Comparison of ENCODE assay signal across 19 cellular contexts in genomic region chrX:119495734-119496520, GRCh38. TPM values are rescaled to one million over a fixed set of nuclear protein-coding genes. Genes with fewer than 3 reads are reported as not detected.
DNase-seq lines count a peak whose midpoint lies in the region; ATAC-seq, FAIRE-seq and TF ChIP-seq lines count a peak whose summit lies in the region.
"Had no signal": no experiment of that assay in that cellular context is flagged by ENCODE, and none has a peak within 500 bp of the region (broad histone marks: within the 10 kb centered on the region; RNA-seq: fewer than 3 reads in every experiment).

No MANE protein-coding gene starts in this region.

- FAIRE-seq in HepG2 (lab: Jason Lieb, UNC): peak; percentile 76
- FAIRE-seq: endothelial cell of umbilical vein, GM18507, H1, HTR-8/SVneo had no signal

- H2AFZ ChIP-seq in HepG2 (ENCODE audit: low read length): no peak overlapping the region

- H3K4me1 Mint-ChIP-seq in activated naive CD4-positive, alpha-beta T cell treated with anti-CD3 and anti-CD28 coated beads, Interleukin-2, amount 10 ng/mL, durations not matched to agents 7 days and 5 days: peaks cover 16% of the 10 kb centered on the region

- no peaks in the 10 kb centered on the region for H3K27me3 Mint-ChIP-seq in activated naive CD4-positive, alpha-beta T cell treated with anti-CD3 and anti-CD28 coated beads, Interleukin-2, amount 10 ng/mL, durations not matched to agents 7 days and 5 days

- no peak overlapping the region for H3K4me3 Mint-ChIP-seq in activated naive CD4-positive, alpha-beta T cell treated with anti-CD3 and anti-CD28 coated beads, Interleukin-2, amount 10 ng/mL, durations not matched to agents 7 days and 5 days

- TF ChIP-seq RAD21 in HepG2 (CRISPR knock-in tag; IDR thresholded peaks at IDR 0.05): no peak

- H4K20me1 ChIP-seq in HepG2 (ENCODE audit: insufficient read depth, low read length): no peaks in the 10 kb centered on the region

- TF ChIP-seq EP300 in HepG2 (IDR thresholded peaks at IDR 0.05; ENCODE audit: low read depth in 2 of 2, low read length in 2 of 2) (peak in 1 of 2 experiments; percentile 67; a peak in 1 of 4 replicates), HepG2 (CRISPR knock-in tag; IDR thresholded peaks at IDR 0.05; ENCODE audit: borderline replicate concordance) (0 out of 2 replicates have a peak, but pooled peaks have one; percentile 16), suprapubic skin (IDR thresholded peaks at IDR 0.05) (no peak)

- no peaks in the 10 kb centered on the region for H3K79me2 ChIP-seq in HepG2 (ENCODE audit: insufficient read depth, low read length)

- H3K27me3 ChIP-seq in HepG2 (ENCODE audit: control insufficient read depth in 1 of 2, insufficient read depth in 2 of 2, low read length in 2 of 2) (no peaks in the 10 kb centered on the region), suprapubic skin (no peaks in the 10 kb centered on the region)

- peak overlapping the region; percentile 66 for H3K9ac ChIP-seq in HepG2 (ENCODE audit: insufficient read depth, low read depth, low read length)

- TF ChIP-seq CTCF in RWPE1 (conservative IDR thresholded peaks at IDR 0.05; ENCODE audit: low read depth): no peak
- peak; percentile 40 for TF ChIP-seq CTCF in HepG2 (CRISPR knock-in tag; IDR thresholded peaks at IDR 0.05)
- no peak for TF ChIP-seq CTCF in suprapubic skin (IDR thresholded peaks at IDR 0.05)
- TF ChIP-seq CTCF in GM13976 (IDR thresholded peaks at IDR 0.05; ENCODE audit: borderline replicate concordance, control extremely low read depth, extremely low read depth, insufficient read depth, missing control alignments): no peak

- H3K4me1 ChIP-seq in HepG2 (ENCODE audit: insufficient read depth, low read length): peaks cover 44% of the 10 kb centered on the region
- H3K4me1 ChIP-seq in suprapubic skin: peaks cover 12% of the 10 kb centered on the region

- no peaks in the 10 kb centered on the region for H3K9me3 Mint-ChIP-seq in activated naive CD4-positive, alpha-beta T cell treated with anti-CD3 and anti-CD28 coated beads, Interleukin-2, amount 10 ng/mL, durations not matched to agents 7 days and 5 days

- H3K4me2 ChIP-seq in HepG2 (ENCODE audit: low read depth, low read length): peak overlapping the region; percentile 74

- in situ Hi-C loops in HepG2 (cut with HindIII; ENCODE audit: extremely low pct_ligation_motif_present, low pct_unique_long_range_greater_than_20kb) (no loop called here), GM13976 (cut with MboI; ENCODE audit: low sequenced_read_pairs, unreplicated experiment) (no loop called here)

- WGBS in HepG2 (ENCODE audit: low lambda C conversion rate): 10% methylated on average over 4 of the region's 10 CpGs
- WGBS in suprapubic skin: 48% methylated on average over 7 of the region's 10 CpGs

- peak overlapping the region; percentile 29 for H3K27ac Mint-ChIP-seq in activated naive CD4-positive, alpha-beta T cell treated with anti-CD3 and anti-CD28 coated beads, Interleukin-2, amount 10 ng/mL, durations not matched to agents 7 days and 5 days

- TF ChIP-seq POLR2A in HepG2 (IDR thresholded peaks at IDR 0.05; ENCODE audit: insufficient read depth in 1 of 2, low read depth in 2 of 2, low read length in 2 of 2) (peak in 1 of 2 experiments; percentile 25; a peak in 1 of 4 replicates), suprapubic skin (IDR thresholded peaks at IDR 0.05) (no peak)

- no peaks in the 10 kb centered on the region for H3K36me3 Mint-ChIP-seq in activated naive CD4-positive, alpha-beta T cell treated with anti-CD3 and anti-CD28 coated beads, Interleukin-2, amount 10 ng/mL, durations not matched to agents 7 days and 5 days

- intact Hi-C loops in HepG2 (cut with micrococcal nuclease; ENCODE audit: unreplicated experiment): no loop called here

- H3K36me3 ChIP-seq in HepG2 (replicated peaks in 1 of 2; ENCODE audit: control insufficient read depth in 1 of 2, insufficient read depth in 2 of 2, low read length in 2 of 2): no peaks in the 10 kb centered on the region
- no peaks in the 10 kb centered on the region for H3K36me3 ChIP-seq in suprapubic skin

- CTCF ChIA-PET in activated naive CD4-positive, alpha-beta T cell treated with anti-CD3 and anti-CD28 coated beads, Interleukin-2, amount 10 ng/mL, durations not matched to agents 7 days and 5 days (lab: Charles Lee): interaction anchor here (1.1 to 2.7 kb wide), 2 partner anchors 13 to 20 kb away, joined by 4 to 9 read pairs; no protein-coding TSS in a partner anchor
- CTCF ChIA-PET in RWPE1 (lab: Yijun Ruan, JAX): interaction anchor here (1.1 kb wide), 1 partner anchor 16 kb away, joined by 5 read pairs; no protein-coding TSS in a partner anchor
- CTCF ChIA-PET in HepG2 (lab: Yijun Ruan, JAX; ENCODE audit: low intra/inter-chr PET ratio, low total read pairs): interaction anchor here (1.5 kb wide), 1 partner anchor 17 kb away, joined by 4 read pairs; no protein-coding TSS in a partner anchor

- peak overlapping the region in 2 of 3 experiments; percentile 24 to 46; a peak in 2 of 6 replicates for H3K4me3 ChIP-seq in HepG2 (replicated peaks in 1 of 3; ENCODE audit: insufficient read depth in 1 of 3, low read depth in 2 of 3, low read length in 3 of 3)
- no peak overlapping the region for H3K4me3 ChIP-seq in suprapubic skin

- BruUV-seq in HepG2 (replicated peaks; lab: Mats Ljungman, UMichigan): no TSS peak

- DNase-seq in activated naive CD4-positive, alpha-beta T cell treated with anti-CD3 and anti-CD28 coated beads, Interleukin-2, amount 10 ng/mL, durations not matched to agents 7 days and 5 days: peak; percentile 27
- no peak for DNase-seq in activated naive CD4-positive, alpha-beta T cell (lab: John Stamatoyannopoulos, UW)
- DNase-seq in RWPE1 (ENCODE audit: low spot score) (no peak), HepG2 (ENCODE audit: low spot score) (peak; percentile 75), suprapubic skin (ENCODE audit: low spot score in 2 of 2) (peak in 1 of 2 donors; percentile 18), GM13976 (ENCODE audit: low spot score) (no peak), pons (ENCODE audit: low spot score) (no peak)
- DNase-seq: activated CD8-positive, alpha-beta memory T cell treated with anti-CD3 and anti-CD28 coated beads, Interleukin-2, amount 50 U/mL, for 48 hours; amniotic stem cell; Calu3; NCI-H2029 treated with DMSO at 0.1 percent for 48 hours; NCI-H526 treated with DMSO at 0.1 percent for 48 hours; stimulated activated CD4-positive, alpha-beta T cell treated with anti-CD3 and anti-CD28 coated beads, Interleukin-12 subunit alpha, Interleukin-12 subunit beta, amount 100 ng/mL, for 4 hours; substantia nigra had no signal

- no peaks in the 10 kb centered on the region for H3K9me3 ChIP-seq in HepG2 (ENCODE audit: low read length)
- no peaks in the 10 kb centered on the region for H3K9me3 ChIP-seq in suprapubic skin

- POLR2A ChIA-PET in RWPE1 (lab: Yijun Ruan, JAX; ENCODE audit: low non-redundant PET) (no interaction called here), HepG2 (lab: Yijun Ruan, JAX) (interaction anchor here (0.8 to 2.4 kb wide), 6 partner anchors 11 to 79 kb away, joined by 3 to 27 read pairs (median 10); partner anchors contain the start of genes SLC25A5 and UBE2A)

- H3K27ac ChIP-seq in RWPE1: peak overlapping the region; percentile 80
- peak overlapping the region; percentile 93 for H3K27ac ChIP-seq in HepG2 (ENCODE audit: extremely low read length, insufficient read depth, low read length)
- peak overlapping the region; percentile 84 for H3K27ac ChIP-seq in suprapubic skin

- ATAC-seq in HepG2 (peak; percentile 96), HG03280 (IDR thresholded peaks at IDR 0.05; ENCODE audit: unreplicated experiment) (no peak)

TF ChIP-seq in HepG2, 621 proteins besides CTCF, POLR2A, EP300 and RAD21 (continues in another document):
- TF ChIP-seq FOXA3 (CRISPR knock-in tag; IDR thresholded peaks at IDR 0.05) (0 out of 2 replicates have a peak, but pooled peaks have one; percentile 23), LCORL (IDR thresholded peaks at IDR 0.05) (no peak), LCORL (CRISPR knock-in tag; IDR thresholded peaks at IDR 0.05) (peak; percentile 55; the same call in 1 of the 2 replicates)

RNA-seq across cellular contexts. Expression of gene SLC25A5, which starts 27.7 kb away (rescaled TPM):
- 300 and 472 TPM in 2 replicates for total RNA-seq in HepG2 (2016; rRNA removed; fragmentation: Illumina TruSeq; extraction: Trizol)
- 168 and 187 TPM in 2 replicates for total RNA-seq in HepG2 (2016; cell fraction: cytosol; rRNA removed; fragmentation: Illumina TruSeq; extraction: Trizol; ENCODE audit: low read depth)
- 312 and 459 TPM in 2 replicates for total RNA-seq in HepG2 (2016; cell fraction: insoluble cytoplasmic fraction; rRNA removed; fragmentation: Illumina TruSeq; extraction: Trizol)
- 296 and 308 TPM in 2 replicates for total RNA-seq in HepG2 (2016; cell fraction: membrane; rRNA removed; fragmentation: Illumina TruSeq; extraction: Trizol)
- total RNA-seq in HepG2 (2016; cell fraction: nucleus; rRNA removed; fragmentation: Illumina TruSeq; extraction: Trizol): 148 TPM in 2 replicates
- polyA plus RNA-seq in HepG2 (2011; rRNA removed): 356 and 402 TPM in 2 replicates
- polyA plus RNA-seq in HepG2 (2011; cell fraction: cytosol; rRNA removed): 679 and 773 TPM in 2 replicates
- 192 and 211 TPM in 2 replicates for polyA plus RNA-seq in HepG2 (2011; cell fraction: nucleus; rRNA removed)
- polyA plus RNA-seq in HepG2 (2012): 586 and 628 TPM in 2 replicates
- 295 and 308 TPM in 2 replicates for polyA plus RNA-seq in HepG2 (2016; cell fraction: cytosol; fragmentation: Illumina TruSeq; extraction: Trizol; ENCODE audit: low read depth)
- polyA plus RNA-seq in HepG2 (2016; cell fraction: insoluble cytoplasmic fraction; fragmentation: Illumina TruSeq; extraction: Trizol; ENCODE audit: low read depth): 691 and 717 TPM in 2 replicates
- 394 and 413 TPM in 2 replicates for polyA plus RNA-seq in HepG2 (2016; cell fraction: membrane; fragmentation: Illumina TruSeq; extraction: Trizol; ENCODE audit: low read depth)
- 277 and 278 TPM in 2 replicates for polyA plus RNA-seq in HepG2 (2016; cell fraction: nucleus; fragmentation: Illumina TruSeq; extraction: Trizol; ENCODE audit: insufficient read depth, low read depth)
- polyA minus RNA-seq in HepG2 (2011; rRNA and poly(A)+ RNA removed; ENCODE audit: low replicate concordance): 640 and 785 TPM in 2 replicates
- polyA minus RNA-seq in HepG2 (2011; cell fraction: cytosol; rRNA and poly(A)+ RNA removed): 273 and 289 TPM in 2 replicates
- 64.6 and 78.3 TPM in 2 replicates for polyA minus RNA-seq in HepG2 (2011; cell fraction: nucleus; rRNA and poly(A)+ RNA removed)
- 100 to 1,000 TPM; 177 to 516 (median 455) TPM for total RNA-seq in suprapubic skin

Comparison
In these comparisons a context has a peak if more than half of its experiments do, and no peak if none do; other contexts are left out.
1. DNase-seq: peak in activated naive CD4-positive, alpha-beta T cell treated with anti-CD3 and anti-CD28 coated beads, Interleukin-2, amount 10 ng/mL, durations not matched to agents 7 days and 5 days (single experiment) and HepG2 (single experiment); none in activated naive CD4-positive, alpha-beta T cell (0 of 4), RWPE1 (single experiment), GM13976 (single experiment) and pons (single experiment).
2. Peak in every context shown above with its lines, with median percentiles within 50 percentile points of each other: H3K27ac ChIP-seq.